ENCODE assay signal across 16 cellular contexts in genomic region chr3:16452265-16452664, GRCh38.
DNase-seq lines count a peak whose midpoint lies in the region; ATAC-seq and TF ChIP-seq lines count a peak whose summit lies in the region.
"Had no signal": no experiment of that assay in that cellular context is flagged by ENCODE, and none has a peak within 500 bp of the region (broad histone marks: within the 10 kb centered on the region; RNA-seq: fewer than 3 reads in every experiment).

No MANE protein-coding gene starts in this region.

- ATAC-seq in WTC11, result no peak
- ATAC-seq: natural killer cell had no signal

- H3K4me1 ChIP-seq in breast epithelium (no peaks in the 10 kb centered on the region), testis (no peaks in the 10 kb centered on the region)
- H3K4me1 ChIP-seq: colonic mucosa had no signal

- CTCF ChIA-PET in MCF 10A (lab: Yijun Ruan, JAX) (interaction anchor here (0.6 kb wide), 1 partner anchor 37 kb away, joined by 3 read pairs; no protein-coding TSS in a partner anchor), WTC11 (lab: Charles Lee) (no interaction called here)

- TF ChIP-seq CTCF in MCF 10A (IDR thresholded peaks at IDR 0.05; ENCODE audit: unreplicated experiment) (no peak), breast epithelium (IDR thresholded peaks at IDR 0.05) (no peak), fibroblast of mammary gland (conservative IDR thresholded peaks at IDR 0.05; ENCODE audit: control insufficient read depth, insufficient read depth, low read depth, low read length) (no peak), mesothelial cell of epicardium (IDR thresholded peaks at IDR 0.05; ENCODE audit: unreplicated experiment) (no peak), testis (IDR thresholded peaks at IDR 0.05) (no peak), WTC11 (IDR thresholded peaks at IDR 0.05) (no peak)

- no peaks in the 10 kb centered on the region for H3K27me3 ChIP-seq in breast epithelium
- H3K27me3 ChIP-seq in testis, result no peaks in the 10 kb centered on the region
- H3K27me3 ChIP-seq: colonic mucosa had no signal

- WGBS in testis, 2 donors, result 84 to 85% methylated on average over 4 of the region's 4 CpGs

- H3K27ac Mint-ChIP-seq in MCF 10A (ENCODE audit: low read depth, unreplicated experiment) (no peak overlapping the region), mesothelial cell of epicardium (no peak overlapping the region), WTC11 (no peak overlapping the region)
- H3K27ac Mint-ChIP-seq: activated CD4-positive, alpha-beta T cell treated with anti-CD3 and anti-CD28 coated beads, Interleukin-2, amount 10 ng/mL, durations not matched to agents 7 days and 5 days; activated T-helper 1 cell treated with anti-CD3 and anti-CD28 coated beads, Interleukin-12 subunit alpha, Interleukin-12 subunit beta, Interleukin-2, Interleukin-4 antibody, amounts not matched to agents 30 ng/mL and 10 ng/mL and 1 ng/mL, durations not matched to agents 14 hours and 24 hours and 36 hours had no signal

- TF ChIP-seq POLR2A in breast epithelium (IDR thresholded peaks at IDR 0.05) (no peak), testis (IDR thresholded peaks at IDR 0.05) (no peak)

- H3K4me3 ChIP-seq in breast epithelium (no peak overlapping the region), fibroblast of mammary gland (ENCODE audit: control insufficient read depth, low read depth, low read length) (no peak overlapping the region), testis (no peak overlapping the region)
- H3K4me3 ChIP-seq: colonic mucosa, PC-9 had no signal

- H3K27me3 Mint-ChIP-seq in MCF 10A (ENCODE audit: insufficient read depth, unreplicated experiment) (no peaks in the 10 kb centered on the region), mesothelial cell of epicardium (ENCODE audit: low read depth) (peaks cover 34% of the 10 kb centered on the region), WTC11 (ENCODE audit: low read depth) (no peaks in the 10 kb centered on the region)
- H3K27me3 Mint-ChIP-seq: activated CD4-positive, alpha-beta T cell treated with anti-CD3 and anti-CD28 coated beads, Interleukin-2, amount 10 ng/mL, durations not matched to agents 7 days and 5 days had no signal

- intact Hi-C loops in MCF 10A (cut with micrococcal nuclease), result no loop called here
- intact Hi-C loops in breast epithelium (cut with DNase I; ENCODE audit: low total_unique reads), result no loop called here
- intact Hi-C loops in testis (cut with DNase I; ENCODE audit: low total_unique reads), result no loop called here

- H3K4me3 Mint-ChIP-seq in MCF 10A (ENCODE audit: unreplicated experiment) (no peak overlapping the region), mesothelial cell of epicardium (no peak overlapping the region), WTC11 (no peak overlapping the region)
- H3K4me3 Mint-ChIP-seq: activated CD4-positive, alpha-beta T cell treated with anti-CD3 and anti-CD28 coated beads, Interleukin-2, amount 10 ng/mL, durations not matched to agents 7 days and 5 days; activated T-helper 1 cell treated with anti-CD3 and anti-CD28 coated beads, Interleukin-12 subunit alpha, Interleukin-12 subunit beta, Interleukin-2, Interleukin-4 antibody, amounts not matched to agents 30 ng/mL and 10 ng/mL and 1 ng/mL, durations not matched to agents 14 hours and 24 hours and 36 hours; natural killer cell had no signal

- POLR2A ChIA-PET in MCF 10A (lab: Yijun Ruan, JAX) (interaction anchor here (0.7 kb wide), 1 partner anchor 27 kb away, joined by 3 read pairs; no protein-coding TSS in a partner anchor), WTC11 (lab: Charles Lee) (no interaction called here)

- H3K9me3 ChIP-seq in breast epithelium (no peaks in the 10 kb centered on the region), testis (no peaks in the 10 kb centered on the region)
- H3K9me3 ChIP-seq: colonic mucosa had no signal

- BruUV-seq in MCF 10A (replicated peaks; lab: Mats Ljungman, UMichigan), result no TSS peak

- H3K4me1 Mint-ChIP-seq in MCF 10A (ENCODE audit: insufficient read depth, unreplicated experiment), result peaks cover 6% of the 10 kb centered on the region
- H3K4me1 Mint-ChIP-seq in mesothelial cell of epicardium, result peaks cover 20% of the 10 kb centered on the region
- peaks cover 52% of the 10 kb centered on the region for H3K4me1 Mint-ChIP-seq in WTC11

- H3K36me3 ChIP-seq in breast epithelium (no peaks in the 10 kb centered on the region), testis (ENCODE audit: low read depth, missing control alignments) (no peaks in the 10 kb centered on the region)
- H3K36me3 ChIP-seq: colonic mucosa had no signal

- H3K27ac ChIP-seq in breast epithelium, result no peak overlapping the region
- no peak overlapping the region for H3K27ac ChIP-seq in testis
- H3K27ac ChIP-seq: colonic mucosa, PC-9 had no signal

- no peaks in the 10 kb centered on the region for H3K9me3 Mint-ChIP-seq in MCF 10A (ENCODE audit: unreplicated experiment)
- H3K9me3 Mint-ChIP-seq in mesothelial cell of epicardium, result no peaks in the 10 kb centered on the region
- no peaks in the 10 kb centered on the region for H3K9me3 Mint-ChIP-seq in WTC11
- H3K9me3 Mint-ChIP-seq: activated CD4-positive, alpha-beta T cell treated with anti-CD3 and anti-CD28 coated beads, Interleukin-2, amount 10 ng/mL, durations not matched to agents 7 days and 5 days; activated T-helper 1 cell treated with anti-CD3 and anti-CD28 coated beads, Interleukin-12 subunit alpha, Interleukin-12 subunit beta, Interleukin-2, Interleukin-4 antibody, amounts not matched to agents 30 ng/mL and 10 ng/mL and 1 ng/mL, durations not matched to agents 14 hours and 24 hours and 36 hours; natural killer cell had no signal

- H3K36me3 Mint-ChIP-seq in MCF 10A (ENCODE audit: insufficient read depth, unreplicated experiment) (no peaks in the 10 kb centered on the region), mesothelial cell of epicardium (no peaks in the 10 kb centered on the region), WTC11 (no peaks in the 10 kb centered on the region)
- H3K36me3 Mint-ChIP-seq: natural killer cell had no signal

- DNase-seq in MCF 10A (ENCODE audit: unreplicated experiment), result peak; percentile 61
- DNase-seq in breast epithelium (ENCODE audit: low spot score in 2 of 2), result no peak
- DNase-seq in SHP77 (lab: John Stamatoyannopoulos, UW), result peak; percentile 21 to 39
- peak; percentile 83 for DNase-seq in fibroblast of mammary gland (ENCODE audit: low read depth)
- DNase-seq in mesothelial cell of epicardium (ENCODE audit: low spot score in 2 of 2, unreplicated experiment in 2 of 2), result no peak
- no peak for DNase-seq in superior temporal gyrus (ENCODE audit: extremely low spot score)
- no peak for DNase-seq in testis
- DNase-seq in WTC11 (ENCODE audit: low spot score), result no peak
- DNase-seq: 8988T; activated CD4-positive, alpha-beta T cell treated with anti-CD3 and anti-CD28 coated beads, Interleukin-2, amount 10 ng/mL, durations not matched to agents 7 days and 5 days; colonic mucosa; natural killer cell; NCI-H1105; PC-9; trophoblast cell had no signal

TF ChIP-seq in WTC11, 78 proteins besides CTCF, POLR2A, EP300 and RAD21 (continues in another document):
- TF ChIP-seq SP1 (CRISPR knock-in tag; conservative IDR thresholded peaks at IDR 0.05) (no peak), ERG (CRISPR knock-in tag; IDR thresholded peaks at IDR 0.05) (no peak), ZNF219 (CRISPR knock-in tag; IDR thresholded peaks at IDR 0.05; ENCODE audit: borderline replicate concordance) (no peak), MYBL2 (CRISPR knock-in tag; IDR thresholded peaks at IDR 0.05) (no peak), FOXK1 (CRISPR knock-in tag; IDR thresholded peaks at IDR 0.05) (no peak), ZNF121 (CRISPR knock-in tag; IDR thresholded peaks at IDR 0.05) (no peak), PRDM15 (CRISPR knock-in tag; IDR thresholded peaks at IDR 0.05) (no peak)

Comparison
In these comparisons a context has a peak if more than half of its experiments do, and no peak if none do; other contexts are left out.
1. DNase-seq: peak in MCF 10A (single experiment), SHP77 (2 of 2) and fibroblast of mammary gland (single experiment); none in breast epithelium (0 of 2), mesothelial cell of epicardium (0 of 2), superior temporal gyrus (single experiment), testis (single experiment) and WTC11 (single experiment).